1 cellular context compared by ENCODE assay signal in genomic region chr10:19107406-19107805, GRCh38.
TF ChIP-seq lines count a peak whose summit lies in the region.

No MANE protein-coding gene starts in this region.

TF ChIP-seq in HEK293, 187 proteins besides CTCF, POLR2A, EP300 and RAD21:
- TF ChIP-seq ZNF280D (tag by site-specific recombination; IDR thresholded peaks at IDR 0.05) (no peak), YY2 (tag by site-specific recombination; IDR thresholded peaks at IDR 0.05) (no peak), ZNF660 (tag by site-specific recombination; IDR thresholded peaks at IDR 0.05) (no peak), SETDB1 (IDR thresholded peaks at IDR 0.05; ENCODE audit: insufficient read length, low read length) (peak; percentile 74), ZNF701 (tag by site-specific recombination; IDR thresholded peaks at IDR 0.05) (no peak)
